1 cellular context compared by ENCODE assay signal in genomic region chr1:38858833-38859560, GRCh38.
A peak's percentile ranks its signal among the peaks of the same experiment; 100 is the strongest.
TF ChIP-seq lines count a peak whose summit lies in the region.

No MANE protein-coding gene starts in this region.

TF ChIP-seq in HepG2, 621 proteins besides CTCF, POLR2A, EP300 and RAD21 (continued from another document and continues in another):
- no peak for TF ChIP-seq ZNF180 (CRISPR knock-in tag; IDR thresholded peaks at IDR 0.05; ENCODE audit: borderline replicate concordance, low read depth)
- TF ChIP-seq ZNF564 (CRISPR knock-in tag; IDR thresholded peaks at IDR 0.05), result no peak; the same call in 1 of the 2 replicates
- TF ChIP-seq ZSCAN21 (CRISPR knock-in tag; IDR thresholded peaks at IDR 0.05; ENCODE audit: borderline replicate concordance), result no peak
- no peak for TF ChIP-seq KIAA2018 (CRISPR knock-in tag; IDR thresholded peaks at IDR 0.05; ENCODE audit: borderline replicate concordance)
- TF ChIP-seq HNF4A (CRISPR knock-in tag; IDR thresholded peaks at IDR 0.05), result peak; percentile 14; the same call in 1 of the 2 replicates
- no peak for TF ChIP-seq TSC22D2 (CRISPR knock-in tag; IDR thresholded peaks at IDR 0.05; ENCODE audit: borderline replicate concordance)
- 0 out of 2 replicates have a peak, but pooled peaks have one; percentile 38 for TF ChIP-seq ZNF800 (CRISPR knock-in tag; IDR thresholded peaks at IDR 0.05)
- no peak for TF ChIP-seq ZNF44 (CRISPR knock-in tag; IDR thresholded peaks at IDR 0.05)
- no peak for TF ChIP-seq ZNF816 (CRISPR knock-in tag; IDR thresholded peaks at IDR 0.05; ENCODE audit: borderline replicate concordance)
- TF ChIP-seq WIZ (CRISPR knock-in tag; IDR thresholded peaks at IDR 0.05), result no peak
- TF ChIP-seq HNRNPK (IDR thresholded peaks at IDR 0.05; ENCODE audit: low read depth, low read length, poor library complexity, severe bottlenecking), result peak; percentile 33
- no peak for TF ChIP-seq ZBTB7B (CRISPR knock-in tag; IDR thresholded peaks at IDR 0.05)
- no peak for TF ChIP-seq RORA (CRISPR knock-in tag; IDR thresholded peaks at IDR 0.05)
- TF ChIP-seq SMARCC2 (IDR thresholded peaks at IDR 0.05), result no peak
- no peak for TF ChIP-seq ZNF597 (CRISPR knock-in tag; IDR thresholded peaks at IDR 0.05)
- TF ChIP-seq KLF9 (CRISPR knock-in tag; IDR thresholded peaks at IDR 0.05; ENCODE audit: low read depth), result no peak
- no peak for TF ChIP-seq KMT2A (CRISPR knock-in tag; IDR thresholded peaks at IDR 0.05)
- TF ChIP-seq ZNF275 (CRISPR knock-in tag; IDR thresholded peaks at IDR 0.05; ENCODE audit: borderline replicate concordance), result no peak
- TF ChIP-seq NFE2L2 (IDR thresholded peaks at IDR 0.05; ENCODE audit: low read length), result no peak
- TF ChIP-seq ZNF607 (CRISPR knock-in tag; IDR thresholded peaks at IDR 0.05; ENCODE audit: borderline replicate concordance), result no peak
- TF ChIP-seq SKI (IDR thresholded peaks at IDR 0.05; ENCODE audit: partially characterized antibody), result no peak
- TF ChIP-seq IRF9 (CRISPR knock-in tag; IDR thresholded peaks at IDR 0.05; ENCODE audit: borderline replicate concordance), result no peak
- TF ChIP-seq SP5 (CRISPR knock-in tag; IDR thresholded peaks at IDR 0.05; ENCODE audit: borderline replicate concordance, low read depth), result no peak
- no peak for TF ChIP-seq SRY (CRISPR knock-in tag; IDR thresholded peaks at IDR 0.05)
- no peak for TF ChIP-seq ZNF577 (CRISPR knock-in tag; IDR thresholded peaks at IDR 0.05; ENCODE audit: borderline replicate concordance, low read depth)
- peak; percentile 60 for TF ChIP-seq SAP130 (CRISPR knock-in tag; IDR thresholded peaks at IDR 0.05; ENCODE audit: low read depth)
- peak; percentile 63; the same call in 1 of the 2 replicates for TF ChIP-seq ZNF891 (CRISPR knock-in tag; IDR thresholded peaks at IDR 0.05)
- no peak for TF ChIP-seq MED8 (CRISPR knock-in tag; IDR thresholded peaks at IDR 0.05; ENCODE audit: insufficient replicate concordance)
- 0 out of 2 replicates have a peak, but pooled peaks have one; percentile 32 for TF ChIP-seq ZNF451 (CRISPR knock-in tag; IDR thresholded peaks at IDR 0.05)
- no peak for TF ChIP-seq PCBP1 (IDR thresholded peaks at IDR 0.05; ENCODE audit: borderline replicate concordance, low read depth, low read length)
- TF ChIP-seq ZNF713 (CRISPR knock-in tag; IDR thresholded peaks at IDR 0.05), result no peak
- TF ChIP-seq SCMH1 (CRISPR knock-in tag; IDR thresholded peaks at IDR 0.05; ENCODE audit: borderline replicate concordance), result no peak
- TF ChIP-seq NR1H2 (CRISPR knock-in tag; IDR thresholded peaks at IDR 0.05; ENCODE audit: borderline replicate concordance, low read depth), result no peak
- TF ChIP-seq IRF2 (CRISPR knock-in tag; IDR thresholded peaks at IDR 0.05), result no peak
- TF ChIP-seq SNAPC5 (CRISPR knock-in tag; IDR thresholded peaks at IDR 0.05; ENCODE audit: borderline replicate concordance), result no peak
- no peak; the same call in 1 of the 2 replicates for TF ChIP-seq HDAC1 (CRISPR knock-in tag; IDR thresholded peaks at IDR 0.05)
- no peak for TF ChIP-seq FOXK1 (CRISPR knock-in tag; IDR thresholded peaks at IDR 0.05; ENCODE audit: borderline replicate concordance, low read depth)
- 0 out of 2 replicates have a peak, but pooled peaks have one; percentile 44 for TF ChIP-seq IRX3 (CRISPR knock-in tag; IDR thresholded peaks at IDR 0.05; ENCODE audit: borderline replicate concordance, low read depth)
- TF ChIP-seq ZNF142 (CRISPR knock-in tag; IDR thresholded peaks at IDR 0.05), result peak; percentile 79; the same call in 1 of the 2 replicates
- TF ChIP-seq ZIK1 (CRISPR knock-in tag; IDR thresholded peaks at IDR 0.05; ENCODE audit: borderline replicate concordance, low read depth), result no peak
- TF ChIP-seq KLF13 (CRISPR knock-in tag; IDR thresholded peaks at IDR 0.05), result no peak
- TF ChIP-seq ATF2 (CRISPR knock-in tag; IDR thresholded peaks at IDR 0.05), result no peak
- no peak for TF ChIP-seq ZBTB21 (CRISPR knock-in tag; IDR thresholded peaks at IDR 0.05)
- TF ChIP-seq FOSL2 (CRISPR knock-in tag; IDR thresholded peaks at IDR 0.05), result no peak
- TF ChIP-seq KAT2B (IDR thresholded peaks at IDR 0.05; ENCODE audit: borderline replicate concordance, low read depth, low read length), result no peak
